In genomic region chr3:117146571-117146970, GRCh38 we compare ENCODE assay signal across 21 cellular contexts.
"Had no signal": no experiment of that assay in that cellular context is flagged by ENCODE, and none has a peak within 500 bp of the region (broad histone marks: within the 10 kb centered on the region; RNA-seq: fewer than 3 reads in every experiment).

No MANE protein-coding gene starts in this region.

- H3K27ac ChIP-seq: coronary artery, left lung, ovary, psoas muscle, sigmoid colon, stomach, tibial artery had no signal

- H3K36me3 Mint-ChIP-seq: stimulated activated effector memory CD8-positive, alpha-beta T cell treated with anti-CD3 and anti-CD28 coated beads, Interleukin-12 subunit alpha, Interleukin-12 subunit beta, amount 100 ng/mL, for 72 hours; type B pancreatic cell had no signal

- H3K27me3 ChIP-seq: left lung, ovary, sigmoid colon, stomach, tibial artery had no signal

- DNase-seq: dermis blood vessel endothelial cell; effector memory CD4-positive, alpha-beta T cell; hypothalamus; left cardiac atrium; mesenchymal stem cell; occipital lobe; ovary; posterior cingulate gyrus; psoas muscle; right cardiac atrium; sigmoid colon; stimulated activated CD4-positive, alpha-beta T cell treated with anti-CD3 and anti-CD28 coated beads, Interleukin-2, amount 100 ng/mL, for 24 hours; stimulated activated CD4-positive, alpha-beta T cell treated with anti-CD3 and anti-CD28 coated beads, Interleukin-4, amount 100 ng/mL, for 24 hours; stimulated activated naive CD4-positive, alpha-beta T cell treated with Interleukin-2 at 50 U/mL for 16 hours; stomach; tibial artery had no signal

- H3K27ac Mint-ChIP-seq: natural killer cell treated with Interleukin-12 subunit alpha and Interleukin-12 subunit beta and Interleukin-15 and Interleukin-18, amount 100 ng/mL, for 72 hours; stimulated activated effector memory CD8-positive, alpha-beta T cell treated with anti-CD3 and anti-CD28 coated beads, Interleukin-12 subunit alpha, Interleukin-12 subunit beta, amount 100 ng/mL, for 72 hours; type B pancreatic cell had no signal

- H3K9me3 ChIP-seq: left lung, ovary, psoas muscle, sigmoid colon, stomach, tibial artery had no signal

- H3K4me1 Mint-ChIP-seq: stimulated activated effector memory CD8-positive, alpha-beta T cell treated with anti-CD3 and anti-CD28 coated beads, Interleukin-12 subunit alpha, Interleukin-12 subunit beta, amount 100 ng/mL, for 72 hours had no signal

- H3K27me3 Mint-ChIP-seq: natural killer cell treated with Interleukin-12 subunit alpha and Interleukin-12 subunit beta and Interleukin-15 and Interleukin-18, amount 100 ng/mL, for 72 hours; type B pancreatic cell had no signal

- H3K4me3 Mint-ChIP-seq: natural killer cell treated with Interleukin-12 subunit alpha and Interleukin-12 subunit beta and Interleukin-15 and Interleukin-18, amount 100 ng/mL, for 72 hours; stimulated activated effector memory CD8-positive, alpha-beta T cell treated with anti-CD3 and anti-CD28 coated beads, Interleukin-12 subunit alpha, Interleukin-12 subunit beta, amount 100 ng/mL, for 72 hours; type B pancreatic cell had no signal

- H3K4me1 ChIP-seq: left lung, psoas muscle, sigmoid colon, tibial artery had no signal

- H3K4me3 ChIP-seq: coronary artery, left lung, ovary, psoas muscle, sigmoid colon, stomach, tibial artery had no signal

- H3K36me3 ChIP-seq: left lung, ovary, sigmoid colon, stomach, tibial artery had no signal
